ENCODE assay signal across 11 cellular contexts in genomic region chr5:90131734-90132133, GRCh38.
DNase-seq lines count a peak whose midpoint lies in the region; ATAC-seq, FAIRE-seq and TF ChIP-seq lines count a peak whose summit lies in the region.
"Had no signal": no experiment of that assay in that cellular context is flagged by ENCODE, and none has a peak within 500 bp of the region (broad histone marks: within the 10 kb centered on the region; RNA-seq: fewer than 3 reads in every experiment).

No MANE protein-coding gene starts in this region.

- H3K36me3 Mint-ChIP-seq in dendritic cell treated with granulocyte-macrophage colony-stimulating factor and Interleukin-4, amounts not matched to agents 40 ng/mL and 50 ng/mL, for 4 days (ENCODE audit: low read depth), result no peaks in the 10 kb centered on the region
- H3K36me3 Mint-ChIP-seq: activated naive CD4-positive, alpha-beta T cell treated with anti-CD3 and anti-CD28 coated beads, Interleukin-2, amount 50 U/mL, for 24 hours had no signal

- no peaks in the 10 kb centered on the region for H3K27me3 ChIP-seq in GM06990 (replicated peaks; ENCODE audit: control insufficient read depth, insufficient read depth, low read length)
- H3K27me3 ChIP-seq in PC-3 (ENCODE audit: low read length), result no peaks in the 10 kb centered on the region
- H3K27me3 ChIP-seq: BE2C had no signal

- no peak overlapping the region for H3K27ac ChIP-seq in PC-3 (ENCODE audit: low read length)

- DNase-seq in GM06990 (ENCODE audit: extremely low read depth, insufficient read length) (peak; percentile 51), HTR-8/SVneo (ENCODE audit: insufficient read length, low spot score) (no peak), PC-3 (no peak)
- no peak for DNase-seq in activated naive CD4-positive, alpha-beta T cell treated with anti-CD3 and anti-CD28 coated beads, Interleukin-2, amount 50 U/mL, for 16 hours
- DNase-seq: BE2C had no signal

- H3K4me3 Mint-ChIP-seq in dendritic cell treated with granulocyte-macrophage colony-stimulating factor and Interleukin-4, amounts not matched to agents 40 ng/mL and 50 ng/mL, for 4 days, result no peak overlapping the region
- H3K4me3 Mint-ChIP-seq: activated naive CD4-positive, alpha-beta T cell treated with anti-CD3 and anti-CD28 coated beads, Interleukin-2, amount 50 U/mL, for 24 hours had no signal

- no peak overlapping the region for H2AFZ ChIP-seq in PC-3 (ENCODE audit: low read length)

- H3F3A ChIP-seq in PC-3 (ENCODE audit: low read length, unreplicated experiment), result no peaks in the 10 kb centered on the region

- H3K9me3 ChIP-seq in PC-3 (ENCODE audit: low read length), result no peaks in the 10 kb centered on the region
- H3K9me3 ChIP-seq: BE2C had no signal

- no peaks in the 10 kb centered on the region for H3K9me2 ChIP-seq in PC-3 (replicated peaks; ENCODE audit: low read length)

- CTCF ChIA-PET in PC-3 (lab: Charles Lee), result no interaction called here

- no peak for FAIRE-seq in HTR-8/SVneo (lab: Jason Lieb, UNC)

- H3K79me2 ChIP-seq in PC-3 (ENCODE audit: low read length), result no peaks in the 10 kb centered on the region

- H3K9ac ChIP-seq in PC-3 (ENCODE audit: low read length), result no peak overlapping the region

- no peak overlapping the region for H3K4me2 ChIP-seq in PC-3 (ENCODE audit: low read length)

- intact Hi-C loops in dendritic cell treated with granulocyte-macrophage colony-stimulating factor and Interleukin-4, amounts not matched to agents 40 ng/mL and 50 ng/mL, for 4 days (cut with micrococcal nuclease), result no loop called here
- intact Hi-C loops in PC-3 (cut with micrococcal nuclease), result no loop called here

- H4K20me1 ChIP-seq in PC-3 (ENCODE audit: low read length), result no peaks in the 10 kb centered on the region

- H3K9me3 Mint-ChIP-seq in dendritic cell treated with granulocyte-macrophage colony-stimulating factor and Interleukin-4, amounts not matched to agents 40 ng/mL and 50 ng/mL, for 4 days, result no peaks in the 10 kb centered on the region
- H3K9me3 Mint-ChIP-seq: activated naive CD4-positive, alpha-beta T cell treated with anti-CD3 and anti-CD28 coated beads, Interleukin-2, amount 50 U/mL, for 24 hours had no signal

- H3K4me3 ChIP-seq in GM06990 (replicated peaks; ENCODE audit: low read depth, low read length), result no peak overlapping the region
- H3K4me3 ChIP-seq in PC-3 (ENCODE audit: low read length), result no peak overlapping the region
- H3K4me3 ChIP-seq: skin epidermis had no signal

- H3K4me1 ChIP-seq in PC-3 (ENCODE audit: insufficient read depth, low read length), result peaks cover 12% of the 10 kb centered on the region; the same call in 1 of the 2 replicates
- H3K4me1 ChIP-seq: BE2C had no signal

- H3K4me1 Mint-ChIP-seq in dendritic cell treated with granulocyte-macrophage colony-stimulating factor and Interleukin-4, amounts not matched to agents 40 ng/mL and 50 ng/mL, for 4 days (ENCODE audit: low read depth), result peaks cover 24% of the 10 kb centered on the region
- H3K4me1 Mint-ChIP-seq: activated naive CD4-positive, alpha-beta T cell treated with anti-CD3 and anti-CD28 coated beads, Interleukin-2, amount 50 U/mL, for 24 hours had no signal

- ATAC-seq in GM19455 (IDR thresholded peaks at IDR 0.05; ENCODE audit: unreplicated experiment) (peak; percentile 77), HG03159 (IDR thresholded peaks at IDR 0.05; ENCODE audit: unreplicated experiment) (peak; percentile 77), HG03097 (IDR thresholded peaks at IDR 0.05; ENCODE audit: low FRiP score, unreplicated experiment) (no peak), PC-3 (no peak)

- H3K27ac Mint-ChIP-seq in dendritic cell treated with granulocyte-macrophage colony-stimulating factor and Interleukin-4, amounts not matched to agents 40 ng/mL and 50 ng/mL, for 4 days, result peak overlapping the region; percentile 83
- H3K27ac Mint-ChIP-seq: activated naive CD4-positive, alpha-beta T cell treated with anti-CD3 and anti-CD28 coated beads, Interleukin-2, amount 50 U/mL, for 24 hours had no signal

- POLR2A ChIA-PET in PC-3 (lab: Charles Lee; ENCODE audit: unreplicated experiment), result no interaction called here

- H3K36me3 ChIP-seq in GM06990 (ENCODE audit: control insufficient read depth, insufficient read depth, low read length) (no peaks in the 10 kb centered on the region), PC-3 (ENCODE audit: low read depth, low read length) (no peaks in the 10 kb centered on the region)
- H3K36me3 ChIP-seq: BE2C had no signal

- TF ChIP-seq CTCF in GM06990 (IDR thresholded peaks at IDR 0.05; ENCODE audit: insufficient read depth, low read length, poor library complexity, severe bottlenecking) (no peak), PC-3 (conservative IDR thresholded peaks at IDR 0.05; ENCODE audit: low read depth, low read length) (no peak)

- no TSS peak for BruUV-seq in PC-3 (replicated peaks; lab: Mats Ljungman, UMichigan)

- no peaks in the 10 kb centered on the region for H3K27me3 Mint-ChIP-seq in dendritic cell treated with granulocyte-macrophage colony-stimulating factor and Interleukin-4, amounts not matched to agents 40 ng/mL and 50 ng/mL, for 4 days
- H3K27me3 Mint-ChIP-seq: activated naive CD4-positive, alpha-beta T cell treated with anti-CD3 and anti-CD28 coated beads, Interleukin-2, amount 50 U/mL, for 24 hours had no signal

Comparison
In these comparisons a context has a peak if more than half of its experiments do, and no peak if none do; other contexts are left out.
1. ATAC-seq: peak in GM19455 (single experiment) and HG03159 (single experiment); none in HG03097 (single experiment) and PC-3 (single experiment).